21 cellular contexts compared by ENCODE assay signal in genomic region chr1:120901781-120902180, GRCh38. TPM values are rescaled to one million over a fixed set of nuclear protein-coding genes. Genes with fewer than 3 reads are reported as not detected.
"Had no signal": no experiment of that assay in that cellular context is flagged by ENCODE, and none has a peak within 500 bp of the region (broad histone marks: within the 10 kb centered on the region; RNA-seq: fewer than 3 reads in every experiment).

No MANE protein-coding gene starts in this region.

RNA-seq across cellular contexts. Expression of gene PPIAL4A, which starts 12.2 kb away (rescaled TPM):
- total RNA-seq: colonic mucosa, dermis microvascular lymphatic vessel endothelial cell, endodermal cell, esophagus mucosa, esophagus squamous epithelium, gastrocnemius medialis, glomerular endothelial cell, heart right ventricle, kidney epithelial cell, left cardiac atrium, left lung, left ventricle myocardium superior, lower leg skin, lower lobe of right lung, lung microvascular endothelial cell, mesenteric fat pad, mesothelial cell of epicardium, mucosa of descending colon, myocyte had no signal
- polyA plus RNA-seq: heart right ventricle; keratinocyte; naive thymus-derived CD4-positive, alpha-beta T cell had no signal
